28 cellular contexts compared by ENCODE assay signal in genomic region chr9:123881604-123882003, GRCh38.
"Had no signal": no experiment of that assay in that cellular context is flagged by ENCODE, and none has a peak within 500 bp of the region (broad histone marks: within the 10 kb centered on the region; RNA-seq: fewer than 3 reads in every experiment).

No MANE protein-coding gene starts in this region.

- H3K4me3 ChIP-seq: ascending aorta, cardiac muscle cell, SJCRH30, SK-N-MC had no signal

- H3K9ac ChIP-seq: KMS-11 had no signal

- H3K36me3 ChIP-seq: cardiac muscle cell had no signal

- H3K4me1 ChIP-seq: ascending aorta had no signal

- H3K4me3 Mint-ChIP-seq: activated CD4-positive, alpha-beta memory T cell treated with anti-CD3 and anti-CD28 coated beads, Interleukin-2, amount 10 ng/mL, durations not matched to agents 7 days and 5 days; activated naive CD4-positive, alpha-beta T cell treated with anti-CD3 and anti-CD28 coated beads, Interleukin-2, amount 10 ng/mL, durations not matched to agents 7 days and 5 days; activated naive CD8-positive, alpha-beta T cell; activated T-cell treated with anti-CD3 and anti-CD28 coated beads, Interleukin-2, amount 50 U/mL, for 24 hours; central memory CD8-positive, alpha-beta T cell had no signal

- ATAC-seq: Panc1 had no signal

- H3K4me2 ChIP-seq: KMS-11 had no signal

- H3K27me3 ChIP-seq: ascending aorta, cardiac muscle cell, SJCRH30 had no signal

- H3K27ac ChIP-seq: ascending aorta, cardiac muscle cell, KMS-11, SJCRH30, SK-N-MC, WERI-Rb-1 had no signal

- H3K27me3 Mint-ChIP-seq: activated CD4-positive, alpha-beta memory T cell treated with anti-CD3 and anti-CD28 coated beads, Interleukin-2, amount 10 ng/mL, durations not matched to agents 7 days and 5 days; activated naive CD4-positive, alpha-beta T cell treated with anti-CD3 and anti-CD28 coated beads, Interleukin-2, amount 10 ng/mL, durations not matched to agents 7 days and 5 days; activated naive CD8-positive, alpha-beta T cell; activated T-cell treated with anti-CD3 and anti-CD28 coated beads, Interleukin-2, amount 50 U/mL, for 24 hours; central memory CD8-positive, alpha-beta T cell had no signal

- H3K36me3 Mint-ChIP-seq: activated naive CD4-positive, alpha-beta T cell treated with anti-CD3 and anti-CD28 coated beads, Interleukin-2, amount 10 ng/mL, durations not matched to agents 7 days and 5 days had no signal

- DNase-seq: activated CD4-positive, alpha-beta memory T cell treated with anti-CD3 and anti-CD28 coated beads, Interleukin-2, amount 10 ng/mL, durations not matched to agents 7 days and 5 days; activated CD4-positive, alpha-beta T cell treated with anti-CD3 and anti-CD28 coated beads for 1 hour; activated CD4-positive, alpha-beta T cell treated with anti-CD3 and anti-CD28 coated beads for 48 hours; activated CD4-positive, CD25-positive, alpha-beta regulatory T cell; activated naive CD4-positive, alpha-beta T cell treated with anti-CD3 and anti-CD28 coated beads, Interleukin-2, amount 10 ng/mL, durations not matched to agents 7 days and 5 days; activated T-cell treated with anti-CD3 and anti-CD28 coated beads, Interleukin-2, amount 50 U/mL, for 24 hours; amygdala; MM.1S; NCI-H1105; NCI-H1417 treated with DMSO at 0.1 percent for 48 hours; NCI-H187 treated with DMSO at 0.1 percent for 48 hours; NCI-H2081; NCI-H226; NCI-H446 treated with DMSO at 0.1 percent for 48 hours; NCI-H524; NCI-H69; NCI-H82; SHP77; SJCRH30; T1000; WERI-Rb-1 had no signal

- H3K9me3 Mint-ChIP-seq: activated CD4-positive, alpha-beta memory T cell treated with anti-CD3 and anti-CD28 coated beads, Interleukin-2, amount 10 ng/mL, durations not matched to agents 7 days and 5 days; activated naive CD4-positive, alpha-beta T cell treated with anti-CD3 and anti-CD28 coated beads, Interleukin-2, amount 10 ng/mL, durations not matched to agents 7 days and 5 days; activated T-cell treated with anti-CD3 and anti-CD28 coated beads, Interleukin-2, amount 50 U/mL, for 24 hours; central memory CD8-positive, alpha-beta T cell had no signal

- H3K9me3 ChIP-seq: ascending aorta, SJCRH30 had no signal

- H3K27ac Mint-ChIP-seq: activated CD4-positive, alpha-beta memory T cell treated with anti-CD3 and anti-CD28 coated beads, Interleukin-2, amount 10 ng/mL, durations not matched to agents 7 days and 5 days; activated naive CD4-positive, alpha-beta T cell treated with anti-CD3 and anti-CD28 coated beads, Interleukin-2, amount 10 ng/mL, durations not matched to agents 7 days and 5 days; activated naive CD8-positive, alpha-beta T cell; activated T-cell treated with anti-CD3 and anti-CD28 coated beads, Interleukin-2, amount 50 U/mL, for 24 hours had no signal
